Comparison of ENCODE assay signal across 8 cellular contexts in the genomic region with DNA sequence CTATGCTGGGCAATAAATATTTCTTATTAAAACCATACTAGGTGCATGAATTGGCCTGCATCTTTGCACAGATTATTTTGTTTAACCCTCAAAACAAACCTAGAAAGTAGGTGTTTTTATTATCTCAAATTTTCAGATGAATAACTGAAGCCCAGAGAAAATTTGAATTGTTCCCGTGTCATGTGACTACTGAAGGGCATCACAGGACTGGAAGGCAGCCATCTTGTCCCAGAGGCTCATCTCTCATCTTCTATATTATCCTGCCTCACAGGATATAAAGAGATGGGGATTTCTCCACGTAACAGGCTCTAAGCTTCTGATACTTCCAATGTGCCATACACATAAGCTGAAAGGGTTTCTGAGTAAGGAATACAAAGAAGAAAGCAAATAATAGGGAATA.
"Had no signal": no experiment of that assay in that cellular context is flagged by ENCODE, and none has a peak within 500 bp of the region (broad histone marks: within the 10 kb centered on the region; RNA-seq: fewer than 3 reads in every experiment).

No MANE protein-coding gene starts in this region.

- FAIRE-seq: HepG2 had no signal

- H3K9ac ChIP-seq: GM23248, KMS-11 had no signal

- H3K9me3 ChIP-seq: HAP-1 had no signal

- H2AFZ ChIP-seq: GM23248 had no signal

- H3K4me2 ChIP-seq: KMS-11 had no signal

- H3K36me3 ChIP-seq: HAP-1 had no signal

- DNase-seq: GM23248, GOT3, H7, KBM-7 had no signal

- ATAC-seq: HepG2 had no signal

- H3K4me1 ChIP-seq: HAP-1 had no signal

- H3K27ac ChIP-seq: GM23248, HL-60, KMS-11 had no signal

- H3K4me3 ChIP-seq: GM23248, HAP-1 had no signal
